In the genomic region with DNA sequence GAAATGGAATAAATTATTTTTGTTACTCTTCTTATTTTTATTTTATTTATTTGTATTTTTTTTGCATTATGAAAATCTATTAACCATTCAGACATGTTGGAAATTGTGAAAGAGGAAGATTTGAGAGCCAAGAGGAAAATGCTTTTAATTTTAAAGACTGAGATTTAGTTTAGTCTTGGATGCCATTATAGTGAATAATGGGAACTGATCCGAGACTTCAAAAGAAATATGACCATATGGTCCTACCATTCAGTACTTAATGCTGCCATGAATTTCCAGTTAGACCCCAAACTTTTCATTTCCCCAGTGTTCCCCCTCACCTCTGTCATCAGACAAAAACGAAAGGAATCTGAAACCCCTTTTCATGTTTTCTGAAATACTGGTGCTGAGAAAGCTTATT, we compare ENCODE assay signal across 25 cellular contexts.
A peak's percentile ranks its signal among the peaks of the same experiment; 100 is the strongest.
DNase-seq lines count a peak whose midpoint lies in the region; ATAC-seq and TF ChIP-seq lines count a peak whose summit lies in the region.
"Had no signal": no experiment of that assay in that cellular context is flagged by ENCODE, and none has a peak within 500 bp of the region (broad histone marks: within the 10 kb centered on the region; RNA-seq: fewer than 3 reads in every experiment).

No MANE protein-coding gene starts in this region.

- H4K20me1 ChIP-seq in osteoblast (ENCODE audit: insufficient read depth, low read length) = no peaks in the 10 kb centered on the region

- in situ Hi-C loops in gastrocnemius medialis (cut with MboI; ENCODE audit: low sequenced_read_pairs in 4 of 4) = no loop called here

- CTCF ChIA-PET in activated CD4-positive, alpha-beta memory T cell treated with anti-CD3 and anti-CD28 coated beads for 36 hours (lab: Charles Lee) = no interaction called here

- no peak for ATAC-seq in foreskin keratinocyte
- ATAC-seq in gastrocnemius medialis = no peak
- ATAC-seq: HCT116 had no signal

- H3K4me3 Mint-ChIP-seq in HFFc6 = peak overlapping the region; percentile 67
- no peak overlapping the region for H3K4me3 Mint-ChIP-seq in activated CD4-positive, alpha-beta memory T cell treated with anti-CD3 and anti-CD28 coated beads for 36 hours
- H3K4me3 Mint-ChIP-seq: activated CD4-positive, alpha-beta T cell treated with anti-CD3 and anti-CD28 coated beads, Interleukin-2, amount 10 ng/mL, durations not matched to agents 24 days and 14 days; activated naive CD4-positive, alpha-beta T cell treated with anti-CD3 and anti-CD28 coated beads, Interleukin-2, amount 50 U/mL, for 24 hours; activated T-helper 1 cell treated with anti-CD3 and anti-CD28 coated beads, Interleukin-12 subunit alpha, Interleukin-12 subunit beta, Interleukin-2, Interleukin-4 antibody, amounts not matched to agents 30 ng/mL and 10 ng/mL and 1 ng/mL, durations not matched to agents 14 hours and 24 hours and 36 hours; CD8-positive, alpha-beta memory T cell; central memory CD8-positive, alpha-beta T cell; IgD-negative memory B cell; immature natural killer cell; nephron progenitor cell had no signal

- H3K4me1 ChIP-seq in osteoblast (ENCODE audit: insufficient read depth, low read length) (peaks cover 6% of the 10 kb centered on the region), foreskin keratinocyte (peaks cover 8% of the 10 kb centered on the region), gastrocnemius medialis (no peaks in the 10 kb centered on the region)
- H3K4me1 ChIP-seq: parathyroid adenoma, transverse colon had no signal

- peak overlapping the region; percentile 49 for H3K27ac Mint-ChIP-seq in HFFc6
- H3K27ac Mint-ChIP-seq in activated CD4-positive, alpha-beta memory T cell treated with anti-CD3 and anti-CD28 coated beads for 36 hours = no peak overlapping the region
- H3K27ac Mint-ChIP-seq: activated CD4-positive, alpha-beta T cell treated with anti-CD3 and anti-CD28 coated beads, Interleukin-2, amount 10 ng/mL, durations not matched to agents 24 days and 14 days; activated naive CD4-positive, alpha-beta T cell treated with anti-CD3 and anti-CD28 coated beads, Interleukin-2, amount 50 U/mL, for 24 hours; activated T-helper 1 cell treated with anti-CD3 and anti-CD28 coated beads, Interleukin-12 subunit alpha, Interleukin-12 subunit beta, Interleukin-2, Interleukin-4 antibody, amounts not matched to agents 30 ng/mL and 10 ng/mL and 1 ng/mL, durations not matched to agents 14 hours and 24 hours and 36 hours; CD8-positive, alpha-beta memory T cell; IgD-negative memory B cell; immature natural killer cell had no signal

- H3K9me3 ChIP-seq in osteoblast (ENCODE audit: low read depth, low read length) (no peaks in the 10 kb centered on the region), gastrocnemius medialis (no peaks in the 10 kb centered on the region)
- H3K9me3 ChIP-seq: transverse colon had no signal

- H3K36me3 ChIP-seq in osteoblast (ENCODE audit: insufficient read depth, low read length) = no peaks in the 10 kb centered on the region
- H3K36me3 ChIP-seq in gastrocnemius medialis = no peaks in the 10 kb centered on the region
- H3K36me3 ChIP-seq: transverse colon had no signal

- TF ChIP-seq POLR2A in gastrocnemius medialis (IDR thresholded peaks at IDR 0.05) = no peak

- peaks cover 33% of the 10 kb centered on the region for H3K4me1 Mint-ChIP-seq in HFFc6 (ENCODE audit: low read depth)
- no peaks in the 10 kb centered on the region for H3K4me1 Mint-ChIP-seq in activated CD4-positive, alpha-beta memory T cell treated with anti-CD3 and anti-CD28 coated beads for 36 hours (ENCODE audit: low read depth)
- H3K4me1 Mint-ChIP-seq: activated CD4-positive, alpha-beta T cell treated with anti-CD3 and anti-CD28 coated beads, Interleukin-2, amount 10 ng/mL, durations not matched to agents 24 days and 14 days; activated naive CD4-positive, alpha-beta T cell treated with anti-CD3 and anti-CD28 coated beads, Interleukin-2, amount 50 U/mL, for 24 hours; CD8-positive, alpha-beta memory T cell; central memory CD8-positive, alpha-beta T cell; IgD-negative memory B cell; immature natural killer cell had no signal

- H3K9me3 Mint-ChIP-seq in HFFc6 = no peaks in the 10 kb centered on the region
- H3K9me3 Mint-ChIP-seq in activated CD4-positive, alpha-beta memory T cell treated with anti-CD3 and anti-CD28 coated beads for 36 hours = no peaks in the 10 kb centered on the region
- H3K9me3 Mint-ChIP-seq: activated CD4-positive, alpha-beta T cell treated with anti-CD3 and anti-CD28 coated beads, Interleukin-2, amount 10 ng/mL, durations not matched to agents 24 days and 14 days; activated naive CD4-positive, alpha-beta T cell treated with anti-CD3 and anti-CD28 coated beads, Interleukin-2, amount 50 U/mL, for 24 hours; activated T-helper 1 cell treated with anti-CD3 and anti-CD28 coated beads, Interleukin-12 subunit alpha, Interleukin-12 subunit beta, Interleukin-2, Interleukin-4 antibody, amounts not matched to agents 30 ng/mL and 10 ng/mL and 1 ng/mL, durations not matched to agents 14 hours and 24 hours and 36 hours had no signal

- H3K27me3 ChIP-seq in osteoblast (ENCODE audit: insufficient read depth, low read length) (no peaks in the 10 kb centered on the region), foreskin keratinocyte (no peaks in the 10 kb centered on the region), gastrocnemius medialis (no peaks in the 10 kb centered on the region)
- H3K27me3 ChIP-seq: transverse colon had no signal

- TF ChIP-seq CTCF in HFFc6 (IDR thresholded peaks at IDR 0.05) (no peak), osteoblast (IDR thresholded peaks at IDR 0.05; ENCODE audit: extremely low read depth, low read depth, low read length) (no peak), foreskin keratinocyte (conservative IDR thresholded peaks at IDR 0.05) (no peak), gastrocnemius medialis (IDR thresholded peaks at IDR 0.05 in 4 of 5, conservative IDR thresholded peaks at IDR 0.05 in 1 of 5) (no peak)

- POLR2A ChIA-PET in activated CD4-positive, alpha-beta memory T cell treated with anti-CD3 and anti-CD28 coated beads for 36 hours (lab: Charles Lee) = no interaction called here

- no peak overlapping the region for H2AFZ ChIP-seq in osteoblast (ENCODE audit: low read length)
- H2AFZ ChIP-seq: parathyroid adenoma had no signal

- intact Hi-C loops in activated CD4-positive, alpha-beta memory T cell treated with anti-CD3 and anti-CD28 coated beads for 36 hours (cut with micrococcal nuclease) = no loop called here
- intact Hi-C loops in gastrocnemius medialis (cut with DNase I; ENCODE audit: low total_unique reads) = no loop called here

- no peaks in the 10 kb centered on the region for H3K79me2 ChIP-seq in osteoblast (ENCODE audit: insufficient read depth, low read length)
- H3K79me2 ChIP-seq: parathyroid adenoma had no signal

- DNase-seq in HFFc6 (peak; percentile 55), astrocyte of the hippocampus (ENCODE audit: low read depth, low spot score) (peak; percentile 17), iris pigment epithelial cell (ENCODE audit: low read depth) (peak; percentile 72), osteoblast (ENCODE audit: insufficient read length, low spot score, missing footprints) (no peak), foreskin keratinocyte (no peak), gastrocnemius medialis (no peak)
- DNase-seq in activated CD4-positive, alpha-beta memory T cell treated with anti-CD3 and anti-CD28 coated beads for 36 hours = no peak
- DNase-seq: activated CD4-positive, alpha-beta T cell treated with anti-CD3 and anti-CD28 coated beads, Interleukin-2, amount 10 ng/mL, durations not matched to agents 24 days and 14 days; aorta; CD8-positive, alpha-beta memory T cell; hippocampal formation; immature natural killer cell; NCI-H1417; NCI-H345; NCI-H774; nephron progenitor cell; stimulated activated CD8-positive, alpha-beta memory T cell treated with anti-CD3 and anti-CD28 coated beads, Interleukin-4, amount 100 ng/mL, for 48 hours; transverse colon had no signal

- no peaks in the 10 kb centered on the region for H3K27me3 Mint-ChIP-seq in HFFc6 (ENCODE audit: insufficient read depth)
- H3K27me3 Mint-ChIP-seq in activated CD4-positive, alpha-beta memory T cell treated with anti-CD3 and anti-CD28 coated beads for 36 hours = no peaks in the 10 kb centered on the region
- H3K27me3 Mint-ChIP-seq: activated CD4-positive, alpha-beta T cell treated with anti-CD3 and anti-CD28 coated beads, Interleukin-2, amount 10 ng/mL, durations not matched to agents 24 days and 14 days; CD8-positive, alpha-beta memory T cell; central memory CD8-positive, alpha-beta T cell; IgD-negative memory B cell had no signal

- peaks cover 16% of the 10 kb centered on the region for H3K36me3 Mint-ChIP-seq in HFFc6 (ENCODE audit: low read depth)
- H3K36me3 Mint-ChIP-seq in activated CD4-positive, alpha-beta memory T cell treated with anti-CD3 and anti-CD28 coated beads for 36 hours = no peaks in the 10 kb centered on the region
- H3K36me3 Mint-ChIP-seq: activated naive CD4-positive, alpha-beta T cell treated with anti-CD3 and anti-CD28 coated beads, Interleukin-2, amount 50 U/mL, for 24 hours; CD8-positive, alpha-beta memory T cell; IgD-negative memory B cell; immature natural killer cell had no signal

- no peak overlapping the region for H3K4me2 ChIP-seq in osteoblast (ENCODE audit: insufficient read depth, low read length)

- H3K4me3 ChIP-seq in osteoblast (ENCODE audit: insufficient read depth, low read length) (no peak overlapping the region), gastrocnemius medialis (no peak overlapping the region)
- H3K4me3 ChIP-seq: transverse colon had no signal

- H3K27ac ChIP-seq in osteoblast (ENCODE audit: low read depth, low read length) = no peak overlapping the region
- H3K27ac ChIP-seq in foreskin keratinocyte = no peak overlapping the region
- H3K27ac ChIP-seq in gastrocnemius medialis = no peak overlapping the region
- H3K27ac ChIP-seq: parathyroid adenoma, transverse colon, VCaP had no signal

Comparison
In these comparisons a context has a peak if more than half of its experiments do, and no peak if none do; other contexts are left out.
1. DNase-seq: peak in HFFc6 (single experiment), astrocyte of the hippocampus (single experiment) and iris pigment epithelial cell (single experiment); none in osteoblast (single experiment), foreskin keratinocyte (0 of 2), activated CD4-positive, alpha-beta memory T cell treated with anti-CD3 and anti-CD28 coated beads for 36 hours (single experiment) and gastrocnemius medialis (0 of 2).